Comparison of ENCODE assay signal across 9 cellular contexts in genomic region chr3:148992635-148993230, GRCh38. TPM values are rescaled to one million over a fixed set of nuclear protein-coding genes. Genes with fewer than 3 reads are reported as not detected.
DNase-seq lines count a peak whose midpoint lies in the region; ATAC-seq and TF ChIP-seq lines count a peak whose summit lies in the region.
"Had no signal": no experiment of that assay in that cellular context is flagged by ENCODE, and none has a peak within 500 bp of the region (broad histone marks: within the 10 kb centered on the region; RNA-seq: fewer than 3 reads in every experiment).

No MANE protein-coding gene starts in this region.

- no peaks in the 10 kb centered on the region for H3K4me1 ChIP-seq in cardiac muscle cell (ENCODE audit: low read depth)
- peaks cover 22% of the 10 kb centered on the region for H3K4me1 ChIP-seq in adipocyte (ENCODE audit: control insufficient read depth, insufficient read depth, low read length)
- peaks cover 3% of the 10 kb centered on the region for H3K4me1 ChIP-seq in mesenchymal stem cell (ENCODE audit: control insufficient read depth, insufficient read depth, low read depth, low read length)
- H3K4me1 ChIP-seq in upper lobe of right lung = peaks cover 25% of the 10 kb centered on the region

- intact Hi-C loops in cardiac septum (cut with DNase I) (no loop called here), upper lobe of right lung (cut with DNase I) (no loop called here)

- no peak overlapping the region for H2AFZ ChIP-seq in mesenchymal stem cell (ENCODE audit: low read depth, low read length)

- peak overlapping the region; percentile 10 for H3K4me2 ChIP-seq in mesenchymal stem cell (ENCODE audit: low read length, poor library complexity, severe bottlenecking)

- DNase-seq in cardiac muscle cell (ENCODE audit: low read depth in 1 of 2, low spot score in 1 of 2) (no peak), cardiac septum (ENCODE audit: low spot score) (no peak), adipocyte (ENCODE audit: low read depth) (no peak), mesenchymal stem cell (no peak), upper lobe of right lung (no peak), NCI-H2029 (lab: John Stamatoyannopoulos, UW) (no peak)
- DNase-seq: hippocampal formation had no signal

- H3K9ac ChIP-seq in adipocyte (ENCODE audit: low read length) = peak overlapping the region; percentile 89
- peak overlapping the region; percentile 89 for H3K9ac ChIP-seq in mesenchymal stem cell (ENCODE audit: low read length)

- no peak overlapping the region for H2BK15ac ChIP-seq in mesenchymal stem cell (ENCODE audit: low read depth, poor library complexity, severe bottlenecking)

- no peak overlapping the region for H2BK120ac ChIP-seq in mesenchymal stem cell (ENCODE audit: low read depth, low read length)

- H3K27me3 ChIP-seq in cardiac muscle cell (peaks cover 6% of the 10 kb centered on the region), adipocyte (replicated peaks; ENCODE audit: control insufficient read depth, insufficient read depth, low read length) (no peaks in the 10 kb centered on the region), mesenchymal stem cell (ENCODE audit: control insufficient read depth in 1 of 2, insufficient read depth in 1 of 2, low read length in 2 of 2) (no peaks in the 10 kb centered on the region), upper lobe of right lung (no peaks in the 10 kb centered on the region)

- peak overlapping the region; percentile 85 for H3K4me3 ChIP-seq in cardiac muscle cell
- H3K4me3 ChIP-seq in adipocyte (ENCODE audit: low read length) = peak overlapping the region; percentile 84
- peak overlapping the region; percentile 9 to 84 for H3K4me3 ChIP-seq in mesenchymal stem cell (ENCODE audit: insufficient read depth in 1 of 2, low read depth in 1 of 2, low read length in 2 of 2)
- peak overlapping the region; percentile 75 for H3K4me3 ChIP-seq in upper lobe of right lung

- H2BK5ac ChIP-seq in mesenchymal stem cell (ENCODE audit: low read depth, low read length, poor library complexity, severe bottlenecking) = no peak overlapping the region

- H3K36me3 ChIP-seq in cardiac muscle cell = no peaks in the 10 kb centered on the region
- H3K36me3 ChIP-seq in adipocyte (ENCODE audit: control insufficient read depth, insufficient read depth, low read length, severe bottlenecking) = peaks cover 37% of the 10 kb centered on the region
- peaks cover 8 to 39% of the 10 kb centered on the region in 2 experiments for H3K36me3 ChIP-seq in mesenchymal stem cell (ENCODE audit: control insufficient read depth in 1 of 2, insufficient read depth in 2 of 2, low read depth in 1 of 2, low read length in 2 of 2)
- H3K36me3 ChIP-seq in upper lobe of right lung = peaks cover 36% of the 10 kb centered on the region

- H3K14ac ChIP-seq in mesenchymal stem cell (ENCODE audit: low read length in 2 of 2) = no peak overlapping the region

- no peak overlapping the region for H4K91ac ChIP-seq in mesenchymal stem cell (ENCODE audit: low read length)

- H4K8ac ChIP-seq in mesenchymal stem cell (ENCODE audit: low read length) = no peak overlapping the region

- H3K27ac ChIP-seq in cardiac muscle cell = no peak overlapping the region
- no peak overlapping the region for H3K27ac ChIP-seq in mesenchymal stem cell (ENCODE audit: low read length, poor library complexity, severe bottlenecking)
- peak overlapping the region; percentile 95 for H3K27ac ChIP-seq in upper lobe of right lung

- peaks cover 16% of the 10 kb centered on the region for H3K79me1 ChIP-seq in mesenchymal stem cell (replicated peaks; ENCODE audit: low read length, poor library complexity, severe bottlenecking)

- H3K9me3 ChIP-seq in cardiac muscle cell (ENCODE audit: low read depth) = no peaks in the 10 kb centered on the region
- H3K9me3 ChIP-seq in adipocyte (ENCODE audit: control insufficient read depth, low read length) = no peaks in the 10 kb centered on the region
- no peaks in the 10 kb centered on the region for H3K9me3 ChIP-seq in mesenchymal stem cell (ENCODE audit: control insufficient read depth, low read length)
- H3K9me3 ChIP-seq in upper lobe of right lung = no peaks in the 10 kb centered on the region

- no peak overlapping the region for H3K18ac ChIP-seq in mesenchymal stem cell (ENCODE audit: low read depth in 1 of 2, low read length in 2 of 2)

- 96% methylated on average over 7 of the region's 10 CpGs for WGBS in mesenchymal stem cell

- no peak overlapping the region for H3K4ac ChIP-seq in mesenchymal stem cell (ENCODE audit: low read depth in 1 of 2, low read length in 2 of 2)

- TF ChIP-seq CTCF in cardiac muscle cell (IDR thresholded peaks at IDR 0.05; ENCODE audit: low read depth, low read length) (no peak), upper lobe of right lung (IDR thresholded peaks at IDR 0.05) (no peak)

- no peak overlapping the region for H2AK5ac ChIP-seq in mesenchymal stem cell (ENCODE audit: low read length, severe bottlenecking)

- no peak for ATAC-seq in upper lobe of right lung
- ATAC-seq in GM18907 (IDR thresholded peaks at IDR 0.05; ENCODE audit: unreplicated experiment) = no peak
- no peak for ATAC-seq in HG03457 (IDR thresholded peaks at IDR 0.05; ENCODE audit: unreplicated experiment)

- H3K23ac ChIP-seq in mesenchymal stem cell (ENCODE audit: low read length in 2 of 2) = no peak overlapping the region

- H2BK12ac ChIP-seq in mesenchymal stem cell (ENCODE audit: low read length in 2 of 2) = no peak overlapping the region

RNA-seq across cellular contexts. Expression of gene GYG1, which starts 1.4 kb away (rescaled TPM):
- total RNA-seq in cardiac muscle cell (11.2 and 24.5 TPM in 2 replicates), cardiac septum (123 TPM), upper lobe of right lung (45.6 TPM)
- polyA plus RNA-seq in cardiac muscle cell = 31.9 and 47.8 TPM in 2 replicates
- polyA plus RNA-seq in mesenchymal stem cell (2013, experiment 1 of 2) = 59.2 TPM
- polyA plus RNA-seq in mesenchymal stem cell (2013, experiment 2 of 2) = 59.2 TPM
